ENCODE assay signal across 1 cellular context in the genomic region with DNA sequence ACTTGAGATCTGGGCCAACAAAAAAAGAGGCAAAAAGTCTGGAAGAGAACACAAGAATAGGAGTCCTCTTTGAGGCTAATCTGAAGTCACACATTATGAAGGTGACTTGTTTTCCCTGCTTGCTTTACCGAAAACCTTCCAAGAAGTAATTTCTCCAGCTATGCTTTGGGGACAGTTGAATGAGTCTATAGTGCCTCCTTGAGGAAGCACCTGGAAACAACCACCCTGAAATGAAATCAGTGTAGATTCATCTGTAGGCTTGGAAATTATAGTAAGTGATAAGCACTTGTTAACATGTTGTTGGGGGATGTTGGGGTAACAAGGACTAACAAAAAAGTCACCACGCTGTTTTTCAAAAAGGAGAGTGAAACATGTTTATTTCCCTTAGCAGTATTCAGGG.
TF ChIP-seq lines count a peak whose summit lies in the region.

No MANE protein-coding gene starts in this region.

TF ChIP-seq in H1, 55 proteins besides CTCF, POLR2A, EP300 and RAD21:
- no peak for TF ChIP-seq KDM5A (IDR thresholded peaks at IDR 0.05; ENCODE audit: low read length)
- no peak for TF ChIP-seq RXRA (IDR thresholded peaks at IDR 0.05; ENCODE audit: insufficient read depth, low read depth, low read length)
- TF ChIP-seq EZH2 (IDR thresholded peaks at IDR 0.05; ENCODE audit: low read depth, low read length, severe bottlenecking): no peak
